Comparison of ENCODE assay signal across 1 cellular context in the genomic region with DNA sequence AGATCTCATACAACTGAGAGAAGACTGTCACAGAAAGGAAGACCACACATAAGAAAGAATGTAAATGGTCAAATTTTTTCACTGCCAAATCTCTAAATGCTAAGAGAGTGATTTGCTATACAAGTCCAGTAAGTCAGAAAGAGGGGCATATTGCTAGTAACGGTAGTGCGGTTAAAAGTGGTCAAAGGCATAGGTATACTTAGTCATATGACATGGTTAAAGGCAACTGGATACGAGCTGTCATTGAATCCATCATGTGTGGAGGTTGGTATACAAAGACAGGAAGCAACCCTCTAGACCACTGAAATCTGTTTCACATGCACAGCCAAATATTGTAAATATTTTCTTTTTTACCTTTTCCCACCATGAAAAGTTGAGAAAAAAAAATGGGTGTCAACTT.
TF ChIP-seq lines count a peak whose summit lies in the region.

No MANE protein-coding gene starts in this region.

TF ChIP-seq in H1, 55 proteins besides CTCF, POLR2A, EP300 and RAD21:
- TF ChIP-seq JUND (IDR thresholded peaks at IDR 0.05; ENCODE audit: low read length): no peak
- TF ChIP-seq POLR2AphosphoS5 (IDR thresholded peaks at IDR 0.05; ENCODE audit: low read depth, low read length): no peak
- no peak for TF ChIP-seq RXRA (IDR thresholded peaks at IDR 0.05; ENCODE audit: insufficient read depth, low read depth, low read length)
- TF ChIP-seq EZH2 (IDR thresholded peaks at IDR 0.05; ENCODE audit: low read depth, low read length, severe bottlenecking): no peak
- TF ChIP-seq ASH2L (IDR thresholded peaks at IDR 0.05; ENCODE audit: low read length): no peak
- no peak for TF ChIP-seq POU5F1 (IDR thresholded peaks at IDR 0.05; ENCODE audit: low read depth, low read length)
- TF ChIP-seq CBX5 (IDR thresholded peaks at IDR 0.05; ENCODE audit: low read depth, low read length): no peak
- no peak for TF ChIP-seq CHD1 (IDR thresholded peaks at IDR 0.05; ENCODE audit: low read depth, low read length)
- no peak for TF ChIP-seq SUZ12 (IDR thresholded peaks at IDR 0.05; ENCODE audit: low read length)
